In the genomic region with DNA sequence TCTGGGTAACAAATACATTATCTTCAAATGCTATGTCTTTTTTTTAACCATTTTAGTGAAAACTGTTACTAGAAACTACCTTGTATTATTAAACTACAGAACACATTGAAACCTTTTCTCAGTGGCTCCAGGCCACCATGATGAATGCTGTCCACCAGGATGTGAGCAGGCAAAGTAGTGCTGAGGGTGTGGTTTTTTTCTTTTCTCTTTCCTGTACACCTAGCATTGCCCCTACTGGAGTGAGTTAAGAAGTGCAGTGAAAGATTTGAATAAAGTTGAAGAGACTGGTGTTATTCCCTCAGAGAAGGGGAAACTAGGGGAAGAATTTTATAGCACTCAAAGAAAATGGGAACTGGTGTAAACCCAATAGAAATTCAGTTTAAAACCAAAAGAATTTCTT, we compare ENCODE assay signal across 8 cellular contexts.
DNase-seq lines count a peak whose midpoint lies in the region; ATAC-seq, FAIRE-seq and TF ChIP-seq lines count a peak whose summit lies in the region.

No MANE protein-coding gene starts in this region.

- DNase-seq in AG09319 (ENCODE audit: extremely low read depth, low read depth) (no peak), GM19239 (ENCODE audit: insufficient read length, low spot score) (no peak), SK-N-DZ (ENCODE audit: low spot score) (peak; percentile 21), iPS-NIHi11 (ENCODE audit: low spot score) (peak; percentile 80), NCI-H345 treated with DMSO at 0.1 percent for 48 hours (lab: John Stamatoyannopoulos, UW; ENCODE audit: unreplicated experiment) (no peak), mesenteric fat pad (ENCODE audit: low spot score) (no peak)

- ATAC-seq in GM21381 (IDR thresholded peaks at IDR 0.05; ENCODE audit: unreplicated experiment) (no peak), GM21786 (IDR thresholded peaks at IDR 0.05; ENCODE audit: unreplicated experiment) (no peak)

- TF ChIP-seq CTCF in AG09319 (IDR thresholded peaks at IDR 0.05; ENCODE audit: low read depth, low read length), result peak; percentile 10

- FAIRE-seq in GM19239 (lab: Jason Lieb, UNC), result peak; percentile 66

Comparison
In these comparisons a context has a peak if more than half of its experiments do, and no peak if none do; other contexts are left out.
1. DNase-seq: peak in SK-N-DZ (single experiment) and iPS-NIHi11 (single experiment); none in AG09319 (single experiment), GM19239 (single experiment), NCI-H345 treated with DMSO at 0.1 percent for 48 hours (single experiment) and mesenteric fat pad (single experiment).